Comparison of ENCODE assay signal across 8 cellular contexts in genomic region chr21:36141513-36141925, GRCh38. TPM values are rescaled to one million over a fixed set of nuclear protein-coding genes. Genes with fewer than 3 reads are reported as not detected.
DNase-seq lines count a peak whose midpoint lies in the region; ATAC-seq and TF ChIP-seq lines count a peak whose summit lies in the region.

No MANE protein-coding gene starts in this region.

- peak; percentile 78 for TF ChIP-seq CTCF in AG09319 (IDR thresholded peaks at IDR 0.05; ENCODE audit: low read depth, low read length)

- ATAC-seq in GM19043 (IDR thresholded peaks at IDR 0.05; ENCODE audit: low read depth, unreplicated experiment) (peak; percentile 64), HG03460 (IDR thresholded peaks at IDR 0.05; ENCODE audit: unreplicated experiment) (peak; percentile 65), left colon (peak; percentile 94)

- DNase-seq in AG09319 (ENCODE audit: extremely low read depth, low read depth), result peak; percentile 62
- DNase-seq in NCI-H524 treated with DMSO at 0.1 percent for 48 hours (lab: John Stamatoyannopoulos, UW), result peak; percentile 76
- DNase-seq in activated CD4-positive, alpha-beta T cell treated with anti-CD3 and anti-CD28 coated beads for 24 hours (ENCODE audit: low read depth in 2 of 2), result peak; percentile 68 to 81
- peak; percentile 68 to 82 for DNase-seq in cerebellar nuclear complex (lab: John Stamatoyannopoulos, UW)
- DNase-seq in left colon, result peak; percentile 95 to 98
- DNase-seq in stimulated activated CD4-positive, alpha-beta T cell treated with anti-CD3 and anti-CD28 coated beads, Interleukin-4, amount 100 ng/mL, for 48 hours (ENCODE audit: low read depth in 2 of 2), result peak; percentile 75 to 81

- intact Hi-C loops in left colon (cut with DNase I, micrococcal nuclease), result loop anchor here in 1 of 2 donors (10.0 kb wide), 1 partner anchor 193 kb away; no protein-coding TSS in a partner anchor

RNA-seq across cellular contexts. Expression of gene CBR3, which starts 6.6 kb away (rescaled TPM):
- 1 to 10 TPM; 1.3 to 2.2 TPM for total RNA-seq in left colon

RNA-seq across cellular contexts. Expression of gene DOP1B, which starts 15.1 kb away (rescaled TPM):
- 10 to 100 TPM; 68.8 to 89.7 TPM for total RNA-seq in left colon

Comparison
In these comparisons a context has a peak if more than half of its experiments do, and no peak if none do; other contexts are left out.
1. Peak in every context shown above with its lines: DNase-seq and ATAC-seq.